1 cellular context compared by ENCODE assay signal in genomic region chr11:64878223-64878493, GRCh38.
TF ChIP-seq lines count a peak whose summit lies in the region.

No MANE protein-coding gene starts in this region.

TF ChIP-seq in HEK293, 187 proteins besides CTCF, POLR2A, EP300 and RAD21 (continued from another document):
- TF ChIP-seq HIC1 (tag by site-specific recombination; IDR thresholded peaks at IDR 0.05), result 0 out of 2 replicates have a peak, but pooled peaks have one; percentile 38
- peak; percentile 84 for TF ChIP-seq ZBTB26 (tag by site-specific recombination; optimal IDR thresholded peaks at IDR 0.05)
- peak; percentile 56; the same call in 1 of the 2 replicates for TF ChIP-seq ZNF2 (tag by site-specific recombination; IDR thresholded peaks at IDR 0.05)
- 0 out of 2 replicates have a peak, but pooled peaks have one; percentile 23 for TF ChIP-seq ZNF76 (tag by site-specific recombination; IDR thresholded peaks at IDR 0.05; ENCODE audit: borderline replicate concordance, low read depth)
- no peak for TF ChIP-seq ZNF426 (tag by site-specific recombination; IDR thresholded peaks at IDR 0.05)
- TF ChIP-seq ZNF596 (tag by site-specific recombination; IDR thresholded peaks at IDR 0.05), result no peak
- peak; percentile 49; the same call in 1 of the 2 replicates for TF ChIP-seq ZNF394 (tag by site-specific recombination; IDR thresholded peaks at IDR 0.05; ENCODE audit: borderline replicate concordance)
- TF ChIP-seq OSR2 (tag by site-specific recombination; IDR thresholded peaks at IDR 0.05), result no peak; the same call in 1 of the 2 replicates
- TF ChIP-seq ZSCAN30 (tag by site-specific recombination; IDR thresholded peaks at IDR 0.05), result 0 out of 2 replicates have a peak, but pooled peaks have one; percentile 9
- TF ChIP-seq, protein P1, sequence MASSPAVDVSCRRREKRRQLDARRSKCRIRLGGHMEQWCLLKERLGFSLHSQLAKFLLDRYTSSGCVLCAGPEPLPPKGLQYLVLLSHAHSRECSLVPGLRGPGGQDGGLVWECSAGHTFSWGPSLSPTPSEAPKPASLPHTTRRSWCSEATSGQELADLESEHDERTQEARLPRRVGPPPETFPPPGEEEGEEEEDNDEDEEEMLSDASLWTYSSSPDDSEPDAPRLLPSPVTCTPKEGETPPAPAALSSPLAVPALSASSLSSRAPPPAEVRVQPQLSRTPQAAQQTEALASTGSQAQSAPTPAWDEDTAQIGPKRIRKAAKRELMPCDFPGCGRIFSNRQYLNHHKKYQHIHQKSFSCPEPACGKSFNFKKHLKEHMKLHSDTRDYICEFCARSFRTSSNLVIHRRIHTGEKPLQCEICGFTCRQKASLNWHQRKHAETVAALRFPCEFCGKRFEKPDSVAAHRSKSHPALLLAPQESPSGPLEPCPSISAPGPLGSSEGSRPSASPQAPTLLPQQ (tag by site-specific recombination; IDR thresholded peaks at IDR 0.05), result peak; percentile 72; the same call in 1 of the 2 replicates
TF ChIP-seq in HEK293: peak in this region for 12.
